ENCODE assay signal across 1 cellular context in genomic region chr11:12162652-12163051, GRCh38.
TF ChIP-seq lines count a peak whose summit lies in the region.

No MANE protein-coding gene starts in this region.

TF ChIP-seq in IMR-90, 13 proteins besides CTCF, POLR2A, EP300 and RAD21 (continued from another document):
- TF ChIP-seq, protein P1, sequence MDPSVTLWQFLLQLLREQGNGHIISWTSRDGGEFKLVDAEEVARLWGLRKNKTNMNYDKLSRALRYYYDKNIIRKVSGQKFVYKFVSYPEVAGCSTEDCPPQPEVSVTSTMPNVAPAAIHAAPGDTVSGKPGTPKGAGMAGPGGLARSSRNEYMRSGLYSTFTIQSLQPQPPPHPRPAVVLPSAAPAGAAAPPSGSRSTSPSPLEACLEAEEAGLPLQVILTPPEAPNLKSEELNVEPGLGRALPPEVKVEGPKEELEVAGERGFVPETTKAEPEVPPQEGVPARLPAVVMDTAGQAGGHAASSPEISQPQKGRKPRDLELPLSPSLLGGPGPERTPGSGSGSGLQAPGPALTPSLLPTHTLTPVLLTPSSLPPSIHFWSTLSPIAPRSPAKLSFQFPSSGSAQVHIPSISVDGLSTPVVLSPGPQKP (IDR thresholded peaks at IDR 0.05; ENCODE audit: borderline replicate concordance, low read depth, low read length), result no peak
- no peak for TF ChIP-seq MAFK (IDR thresholded peaks at IDR 0.05; ENCODE audit: low read depth, low read length)
- no peak for TF ChIP-seq RFX5 (IDR thresholded peaks at IDR 0.05; ENCODE audit: low read depth, low read length)
- TF ChIP-seq FOS (IDR thresholded peaks at IDR 0.05; ENCODE audit: low read depth, low read length), result no peak
